14 cellular contexts compared by ENCODE assay signal in the genomic region with DNA sequence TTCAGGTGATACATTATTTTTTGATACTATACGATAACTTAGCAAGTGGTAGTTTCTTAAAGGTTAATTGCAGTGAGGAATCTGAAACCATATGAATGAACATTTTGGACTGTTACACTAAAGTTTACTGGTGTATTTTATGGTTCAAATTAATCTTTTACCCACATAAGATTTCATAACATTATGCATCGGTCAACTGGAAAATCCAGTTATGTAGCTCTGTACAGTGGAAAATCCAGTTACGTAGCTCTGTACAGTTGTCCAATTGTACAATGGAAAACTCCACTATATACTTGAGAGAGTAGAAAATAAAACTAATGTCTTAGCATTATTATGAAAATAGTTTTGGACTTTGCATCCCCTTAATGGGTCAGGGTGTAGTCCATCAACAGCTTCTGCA. TPM values are rescaled to one million over a fixed set of nuclear protein-coding genes. Genes with fewer than 3 reads are reported as not detected.
DNase-seq lines count a peak whose midpoint lies in the region; ATAC-seq, FAIRE-seq and TF ChIP-seq lines count a peak whose summit lies in the region.
"Had no signal": no experiment of that assay in that cellular context is flagged by ENCODE, and none has a peak within 500 bp of the region (broad histone marks: within the 10 kb centered on the region; RNA-seq: fewer than 3 reads in every experiment).

No MANE protein-coding gene starts in this region.

- H3K36me3 Mint-ChIP-seq in activated CD4-positive, alpha-beta T cell treated with anti-CD3 and anti-CD28 coated beads, Interleukin-2, amount 10 ng/mL, durations not matched to agents 7 days and 5 days (ENCODE audit: low read depth): peaks cover 16% of the 10 kb centered on the region

- no peak overlapping the region for H3K27ac Mint-ChIP-seq in activated CD4-positive, alpha-beta T cell treated with anti-CD3 and anti-CD28 coated beads, Interleukin-2, amount 10 ng/mL, durations not matched to agents 7 days and 5 days

- POLR2A ChIA-PET in activated CD4-positive, alpha-beta T cell treated with anti-CD3 and anti-CD28 coated beads, Interleukin-2, amount 10 ng/mL, durations not matched to agents 7 days and 5 days (lab: Charles Lee): no interaction called here

- no peak for DNase-seq in activated CD4-positive, alpha-beta T cell treated with anti-CD3 and anti-CD28 coated beads, Interleukin-2, amount 10 ng/mL, durations not matched to agents 7 days and 5 days
- no peak for DNase-seq in activated CD4-positive, alpha-beta T cell treated with anti-CD3 and anti-CD28 coated beads for 48 hours
- DNase-seq in small intestine: peak; percentile 81
- DNase-seq in NOMO-1 (lab: John Stamatoyannopoulos, UW; ENCODE audit: unreplicated experiment in 2 of 2): no peak
- DNase-seq in aorta: no peak
- no peak for DNase-seq in esophagus muscularis mucosa (ENCODE audit: extremely low spot score)
- DNase-seq: adrenal gland; NCI-H2171 treated with DMSO at 0.1 percent for 48 hours; occipital lobe; RPMI8226; stimulated activated CD4-positive, alpha-beta T cell treated with anti-CD3 and anti-CD28 coated beads, Interleukin-12 subunit alpha, Interleukin-12 subunit beta, amount 100 ng/mL, for 4 hours had no signal

- intact Hi-C loops in aorta (cut with DNase I): no loop called here
- intact Hi-C loops in esophagus muscularis mucosa (cut with DNase I): loop anchor here (5.0 kb wide), 1 partner anchor 69 kb away; no protein-coding TSS in a partner anchor

- H3K4me3 Mint-ChIP-seq in activated CD4-positive, alpha-beta T cell treated with anti-CD3 and anti-CD28 coated beads, Interleukin-2, amount 10 ng/mL, durations not matched to agents 7 days and 5 days: peak overlapping the region; percentile 58

- peaks cover 46% of the 10 kb centered on the region for H3K4me1 Mint-ChIP-seq in activated CD4-positive, alpha-beta T cell treated with anti-CD3 and anti-CD28 coated beads, Interleukin-2, amount 10 ng/mL, durations not matched to agents 7 days and 5 days

- H3K4me3 ChIP-seq in esophagus (ENCODE audit: low read depth in 1 of 2, low read length in 2 of 2): no peak overlapping the region
- no peak overlapping the region for H3K4me3 ChIP-seq in small intestine (ENCODE audit: low read depth in 1 of 2, low read length in 2 of 2)
- H3K4me3 ChIP-seq in aorta (ENCODE audit: low read length in 2 of 2): no peak overlapping the region
- H3K4me3 ChIP-seq in esophagus muscularis mucosa: no peak overlapping the region

- TF ChIP-seq POLR2A in esophagus muscularis mucosa (IDR thresholded peaks at IDR 0.05; ENCODE audit: low read depth): no peak

- H3K9me3 ChIP-seq in esophagus (ENCODE audit: control insufficient read depth in 2 of 2, insufficient read depth in 1 of 2, low read depth in 1 of 2, low read length in 1 of 2) (no peaks in the 10 kb centered on the region), small intestine (ENCODE audit: control insufficient read depth, low read depth) (no peaks in the 10 kb centered on the region), aorta (ENCODE audit: control insufficient read depth, low read length) (no peaks in the 10 kb centered on the region), esophagus muscularis mucosa (no peaks in the 10 kb centered on the region)
- H3K9me3 ChIP-seq: adrenal gland had no signal

- TF ChIP-seq EP300 in esophagus muscularis mucosa (IDR thresholded peaks at IDR 0.05): no peak

- no peak for FAIRE-seq in small intestine (lab: Jason Lieb, UNC)

- H3K4me1 ChIP-seq in esophagus (ENCODE audit: control insufficient read depth in 2 of 2, insufficient read depth in 2 of 2, low read length in 1 of 2) (peaks cover 0 to 15% of the 10 kb centered on the region in 2 donors), small intestine (ENCODE audit: control insufficient read depth in 2 of 2, insufficient read depth in 1 of 2, low read depth in 1 of 2, low read length in 1 of 2) (peaks cover 2 to 4% of the 10 kb centered on the region in 2 donors), aorta (ENCODE audit: control insufficient read depth in 1 of 2, insufficient read depth in 2 of 2, low read length in 2 of 2) (no peaks in the 10 kb centered on the region), esophagus muscularis mucosa (peaks cover 21 to 30% (median 26%) of the 10 kb centered on the region in 4 donors)

- H3K9me3 Mint-ChIP-seq in activated CD4-positive, alpha-beta T cell treated with anti-CD3 and anti-CD28 coated beads, Interleukin-2, amount 10 ng/mL, durations not matched to agents 7 days and 5 days: no peaks in the 10 kb centered on the region

- WGBS in esophagus, 2 donors: 58% methylated on average over 3 of the region's 3 CpGs
- 16 to 62% (median 42%) methylated on average over 3 of the region's 3 CpGs for WGBS in small intestine, 3 donors
- 93 to 94% methylated on average over 3 of the region's 3 CpGs for WGBS in aorta, 2 donors
- WGBS in esophagus muscularis mucosa: 91% methylated on average over 3 of the region's 3 CpGs

- H3K27me3 Mint-ChIP-seq in activated CD4-positive, alpha-beta T cell treated with anti-CD3 and anti-CD28 coated beads, Interleukin-2, amount 10 ng/mL, durations not matched to agents 7 days and 5 days: no peaks in the 10 kb centered on the region

- ATAC-seq in aorta (ENCODE audit: low FRiP score): no peak
- ATAC-seq: left lobe of liver had no signal

- H3K36me3 ChIP-seq in esophagus (ENCODE audit: control insufficient read depth in 2 of 2, insufficient read depth in 2 of 2, low read length in 1 of 2): no peaks in the 10 kb centered on the region
- no peaks in the 10 kb centered on the region for H3K36me3 ChIP-seq in small intestine (ENCODE audit: control insufficient read depth in 2 of 2, insufficient read depth in 2 of 2, low read length in 2 of 2)
- H3K36me3 ChIP-seq in aorta (ENCODE audit: control insufficient read depth in 1 of 2, insufficient read depth in 2 of 2, low read length in 1 of 2): no peaks in the 10 kb centered on the region
- no peaks in the 10 kb centered on the region for H3K36me3 ChIP-seq in esophagus muscularis mucosa
- H3K36me3 ChIP-seq: adrenal gland had no signal

- H3K27me3 ChIP-seq in esophagus (ENCODE audit: control insufficient read depth in 1 of 2, insufficient read depth in 2 of 2, low read length in 2 of 2): no peaks in the 10 kb centered on the region
- no peaks in the 10 kb centered on the region for H3K27me3 ChIP-seq in small intestine (ENCODE audit: control insufficient read depth in 2 of 2, insufficient read depth in 2 of 2, low read length in 2 of 2)
- no peaks in the 10 kb centered on the region for H3K27me3 ChIP-seq in aorta (ENCODE audit: control insufficient read depth in 1 of 2, insufficient read depth in 2 of 2, low read length in 1 of 2)
- H3K27me3 ChIP-seq in esophagus muscularis mucosa: peaks cover 0 to 3% (median 0%) of the 10 kb centered on the region in 4 donors
- H3K27me3 ChIP-seq: adrenal gland had no signal

- CTCF ChIA-PET in activated CD4-positive, alpha-beta T cell treated with anti-CD3 and anti-CD28 coated beads, Interleukin-2, amount 10 ng/mL, durations not matched to agents 7 days and 5 days (lab: Charles Lee): interaction anchor here (1.5 to 2.9 kb wide), 3 partner anchors 16 to 67 kb away, joined by 3 to 10 read pairs (median 4); no protein-coding TSS in a partner anchor

- TF ChIP-seq CTCF in VCaP (conservative IDR thresholded peaks at IDR 0.05) (no peak), esophagus muscularis mucosa (IDR thresholded peaks at IDR 0.05) (no peak)

- H3K27ac ChIP-seq in VCaP (peak overlapping the region; percentile 98), esophagus (ENCODE audit: low read depth in 2 of 2, low read length in 1 of 2) (peak overlapping the region; percentile 81 to 87), small intestine (ENCODE audit: low read depth in 1 of 2, low read length in 1 of 2) (peak overlapping the region in 1 of 2 donors; percentile 72), aorta (ENCODE audit: low read depth in 1 of 2, low read length in 2 of 2) (no peak overlapping the region), esophagus muscularis mucosa (replicated peaks in 1 of 4) (no peak overlapping the region)
- H3K27ac ChIP-seq: adrenal gland had no signal

RNA-seq across cellular contexts. Expression of a gene that starts 2.0 kb away (rescaled TPM):
- 10 to 100 TPM; 67.8 to 70.5 TPM for total RNA-seq in activated CD4-positive, alpha-beta T cell treated with anti-CD3 and anti-CD28 coated beads, Interleukin-2, amount 10 ng/mL, durations not matched to agents 7 days and 5 days
- polyA plus RNA-seq in esophagus (10 to 100 TPM; 63.0 to 70.1 TPM), small intestine (10 to 100 TPM; 56.2 to 83.1 (median 68.9) TPM), aorta (10 to 100 TPM; 45.0 to 54.2 TPM)
- total RNA-seq in aorta (10 to 100 TPM; 44.4 to 52.0 TPM), esophagus muscularis mucosa (10 to 100 TPM; 42.6 to 62.1 (median 50.9) TPM)

RNA-seq across cellular contexts. Expression of a gene that starts 59.5 kb away (rescaled TPM):
- total RNA-seq in activated CD4-positive, alpha-beta T cell treated with anti-CD3 and anti-CD28 coated beads, Interleukin-2, amount 10 ng/mL, durations not matched to agents 7 days and 5 days: 10 to 100 TPM; 19.7 to 25.4 TPM
- under 1 TPM; 0.12 to 0.24 TPM for polyA plus RNA-seq in esophagus
- under 1 TPM in 2 of 3 donors, not detected in 1; 0.54 to 0.66 TPM for polyA plus RNA-seq in small intestine
- under 1 TPM; 0.24 to 0.55 TPM for total RNA-seq in aorta
- 1 to 10 TPM in 1 of 2 donors, not detected in 1; 1.5 TPM for polyA plus RNA-seq in aorta
- not detected for total RNA-seq in esophagus muscularis mucosa
- total RNA-seq: occipital lobe had no signal

Comparison
In these comparisons a context has a peak if more than half of its experiments do, and no peak if none do; other contexts are left out.
1. H3K27ac ChIP-seq: peak in VCaP (single experiment) and esophagus (2 of 2); none in aorta (0 of 2) and esophagus muscularis mucosa (0 of 4).
2. RNA of a gene that starts 59.5 kb away (total RNA-seq): 19.7 to 25.4 TPM in activated CD4-positive, alpha-beta T cell treated with anti-CD3 and anti-CD28 coated beads, Interleukin-2, amount 10 ng/mL, durations not matched to agents 7 days and 5 days; 0.24 to 0.55 TPM in aorta and not detected in esophagus muscularis mucosa; every median in the first group is over 10 times any median in the second.